In the genomic region with DNA sequence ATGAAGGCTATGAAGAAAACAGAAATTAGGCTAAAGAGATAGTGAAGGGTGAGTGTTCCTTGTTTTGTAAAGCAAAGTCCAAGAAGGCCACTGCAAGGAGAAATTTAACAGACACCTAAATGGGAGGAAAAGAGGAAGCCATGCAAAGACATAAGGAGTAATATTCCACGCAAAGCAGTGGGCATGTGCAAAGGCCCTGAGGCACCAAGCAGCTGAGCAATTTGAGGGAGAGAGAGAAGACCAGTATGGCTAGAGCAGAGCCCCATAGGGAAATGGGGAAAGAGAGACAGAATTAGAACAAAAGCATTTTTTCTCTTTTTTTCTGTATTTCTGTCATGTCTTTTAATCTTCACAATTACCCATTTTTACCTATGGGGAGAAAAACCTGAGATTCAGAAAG, we compare ENCODE assay signal across 9 cellular contexts.
"Had no signal": no experiment of that assay in that cellular context is flagged by ENCODE, and none has a peak within 500 bp of the region (broad histone marks: within the 10 kb centered on the region; RNA-seq: fewer than 3 reads in every experiment).

No MANE protein-coding gene starts in this region.

- H3K27ac ChIP-seq: GM23248 had no signal

- H3K9me3 Mint-ChIP-seq: HFFc6 had no signal

- H3K9ac ChIP-seq: GM23248 had no signal

- H3K27ac Mint-ChIP-seq: HFFc6 had no signal

- H3K4me3 ChIP-seq: GM23248 had no signal

- H3K4me3 Mint-ChIP-seq: H9, HFFc6 had no signal

- FAIRE-seq: H1, H54, HTR-8/SVneo had no signal

- DNase-seq: GM23248, H9, HCEC 1CT, HFFc6, IMR-90, KBM-7 had no signal

- H2AFZ ChIP-seq: GM23248 had no signal
